In genomic region chr7:80106498-80107113, GRCh38 we compare ENCODE assay signal across 2 cellular contexts.
TF ChIP-seq lines count a peak whose summit lies in the region.

No MANE protein-coding gene starts in this region.

TF ChIP-seq in SK-N-SH, 30 proteins besides CTCF, POLR2A, EP300 and RAD21:
- TF ChIP-seq PBX3 (IDR thresholded peaks at IDR 0.05) (no peak), NFIC (IDR thresholded peaks at IDR 0.05; ENCODE audit: borderline replicate concordance) (no peak), TAF1 (IDR thresholded peaks at IDR 0.05; ENCODE audit: borderline replicate concordance, low read depth, low read length) (no peak), IRF3 (IDR thresholded peaks at IDR 0.05; ENCODE audit: low read depth, low read length) (no peak)
TF ChIP-seq in SK-N-SH: peak in this region for 0.

TF ChIP-seq in SK-N-SH treated with all-trans-retinoic acid at 6 μM for 48 hours, 23 proteins besides CTCF, POLR2A, EP300 and RAD21 (continued from another document):
- TF ChIP-seq, protein P1, sequence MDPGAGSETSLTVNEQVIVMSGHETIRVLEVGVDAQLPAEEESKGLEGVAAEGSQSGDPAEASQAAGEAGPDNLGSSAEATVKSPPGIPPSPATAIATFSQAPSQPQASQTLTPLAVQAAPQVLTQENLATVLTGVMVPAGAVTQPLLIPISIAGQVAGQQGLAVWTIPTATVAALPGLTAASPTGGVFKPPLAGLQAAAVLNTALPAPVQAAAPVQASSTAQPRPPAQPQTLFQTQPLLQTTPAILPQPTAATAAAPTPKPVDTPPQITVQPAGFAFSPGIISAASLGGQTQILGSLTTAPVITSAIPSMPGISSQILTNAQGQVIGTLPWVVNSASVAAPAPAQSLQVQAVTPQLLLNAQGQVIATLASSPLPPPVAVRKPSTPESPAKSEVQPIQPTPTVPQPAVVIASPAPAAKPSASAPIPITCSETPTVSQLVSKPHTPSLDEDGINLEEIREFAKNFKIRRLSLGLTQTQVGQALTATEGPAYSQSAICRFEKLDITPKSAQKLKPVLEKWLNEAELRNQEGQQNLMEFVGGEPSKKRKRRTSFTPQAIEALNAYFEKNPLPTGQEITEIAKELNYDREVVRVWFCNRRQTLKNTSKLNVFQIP (CRISPR knock-in tag; IDR thresholded peaks at IDR 0.05; ENCODE audit: borderline replicate concordance, low read depth), result no peak
- TF ChIP-seq ESRRG (CRISPR knock-in tag; IDR thresholded peaks at IDR 0.05) (no peak), ISL1 (CRISPR knock-in tag; IDR thresholded peaks at IDR 0.05) (no peak)
